In the genomic region with DNA sequence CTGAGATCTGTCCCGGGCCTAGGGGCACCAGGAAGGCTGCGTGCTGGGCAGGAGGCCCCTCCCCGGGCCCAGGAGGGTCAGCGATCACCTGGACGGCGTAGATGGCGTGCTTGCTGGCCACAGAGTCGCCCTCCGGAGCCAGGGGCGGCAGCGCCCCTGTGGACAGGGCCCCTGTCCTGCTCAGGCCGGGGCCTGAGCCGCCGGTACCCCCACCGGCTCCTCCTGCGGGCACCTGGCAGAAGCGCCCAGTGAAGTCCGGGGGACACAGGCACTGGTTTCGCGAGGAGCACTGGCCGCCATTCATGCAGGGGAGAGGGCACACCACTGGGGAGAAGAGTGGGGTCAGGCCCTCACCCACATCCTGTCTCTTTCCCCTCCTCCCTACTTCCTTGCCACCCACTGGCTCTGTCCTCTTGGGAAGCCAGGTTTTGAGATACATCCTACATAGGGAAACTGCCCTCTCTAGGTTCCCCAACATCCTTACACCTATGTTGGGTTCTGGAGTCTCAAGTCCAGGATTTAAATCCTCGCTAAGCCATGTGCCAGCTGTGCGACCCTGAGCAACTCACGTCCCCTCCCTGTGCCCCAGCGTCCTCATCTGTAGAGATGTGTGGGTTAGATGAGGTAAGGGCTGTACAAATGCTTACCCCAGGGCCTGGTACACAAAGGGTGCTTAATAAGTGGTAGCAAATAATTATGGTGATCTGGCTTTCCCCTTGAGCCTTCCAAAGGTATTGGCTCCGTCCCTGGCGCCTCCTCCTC, we compare ENCODE assay signal across 11 cellular contexts. TPM values are rescaled to one million over a fixed set of nuclear protein-coding genes. Genes with fewer than 3 reads are reported as not detected.
A peak's percentile ranks its signal among the peaks of the same experiment; 100 is the strongest.
DNase-seq lines count a peak whose midpoint lies in the region; ATAC-seq, FAIRE-seq and TF ChIP-seq lines count a peak whose summit lies in the region.
"Had no signal": no experiment of that assay in that cellular context is flagged by ENCODE, and none has a peak within 500 bp of the region (broad histone marks: within the 10 kb centered on the region; RNA-seq: fewer than 3 reads in every experiment).

No MANE protein-coding gene starts in this region.

- H3K27me3 ChIP-seq in DND-41 (ENCODE audit: insufficient read depth, low read length, poor library complexity) (peaks cover 18% of the 10 kb centered on the region), KMS-11 (ENCODE audit: insufficient read depth, low read depth) (no peaks in the 10 kb centered on the region), GM12878 (replicated peaks in 1 of 2; ENCODE audit: control insufficient read depth in 2 of 2, insufficient read depth in 2 of 2, low read length in 1 of 2) (no peaks in the 10 kb centered on the region; a peak in 2 of 4 replicates), neuronal stem cell (ENCODE audit: control insufficient read depth in 3 of 3, insufficient read depth in 3 of 3, low read depth in 1 of 3, low read length in 3 of 3) (peaks cover 0 to 14% (median 0%) of the 10 kb centered on the region in 3 experiments), upper lobe of left lung (no peaks in the 10 kb centered on the region), heart right ventricle (peaks cover 0 to 8% (median 0%) of the 10 kb centered on the region in 7 donors)

- RAD21 ChIA-PET in GM12878 (lab: Charles Lee; ENCODE audit: unreplicated experiment), result no interaction called here

- SMC1A ChIA-PET in GM12878 (lab: Charles Lee; ENCODE audit: uncharacterized antibody, unreplicated experiment), result no interaction called here

- TF ChIP-seq EP300 in GM12878 (IDR thresholded peaks at IDR 0.05; ENCODE audit: borderline replicate concordance in 1 of 2, control insufficient read depth in 1 of 2, low read depth in 2 of 2, low read length in 2 of 2), result no peak
- TF ChIP-seq EP300 in upper lobe of left lung (IDR thresholded peaks at IDR 0.05), result no peak

- peak overlapping the region; percentile 93 for H2AK5ac ChIP-seq in neuronal stem cell (ENCODE audit: low read depth, low read length)

- in situ Hi-C loops in GM12878 (cut with MboI), result no loop called here

- no TSS peak for BruUV-seq in GM12878 (replicated peaks; lab: Mats Ljungman, UMichigan)

- H3K79me1 ChIP-seq in neuronal stem cell (ENCODE audit: low read depth, low read length), result no peaks in the 10 kb centered on the region

- peak overlapping the region; percentile 85 for H3K18ac ChIP-seq in neuronal stem cell (ENCODE audit: low read length)

- WGBS in GM12878 (ENCODE audit: insufficient coverage, insufficient replicate concordance, low lambda C conversion rate, missing lambda C conversion rate), result 72% methylated on average over 26 of the region's 27 CpGs
- no CpG with 5 or more reads among the region's 27 CpGs for WGBS in neuronal stem cell (ENCODE audit: extremely low coverage in 2 of 2, insufficient read length in 2 of 2, insufficient replicate concordance in 1 of 2), 2 donors
- 86 to 87% methylated on average over 15 to 16 of the region's 27 CpGs for WGBS in upper lobe of left lung, 2 donors
- 87 to 89% methylated on average over 27 of the region's 27 CpGs for WGBS in heart right ventricle, 2 donors

- H3K27ac ChIP-seq in DND-41 (ENCODE audit: low read length) (peak overlapping the region; percentile 77), KMS-11 (peak overlapping the region; percentile 76), GM12878 (ENCODE audit: control insufficient read depth, insufficient read depth) (no peak overlapping the region), neuronal stem cell (replicated peaks; ENCODE audit: low read length) (no peak overlapping the region), upper lobe of left lung (peak overlapping the region in 1 of 4 donors; percentile 97), heart right ventricle (peak overlapping the region in 5 of 10 donors; percentile 31 to 99 (median 91))

- no peak overlapping the region for H3K14ac ChIP-seq in neuronal stem cell (ENCODE audit: low read length)

- peak overlapping the region; percentile 56 for H2BK5ac ChIP-seq in neuronal stem cell (ENCODE audit: low read length)

- H3K9me3 ChIP-seq in DND-41 (ENCODE audit: insufficient read depth, low read length, severe bottlenecking) (no peaks in the 10 kb centered on the region), GM12878 (replicated peaks; ENCODE audit: control insufficient read depth, insufficient read depth, low read length) (no peaks in the 10 kb centered on the region), neuronal stem cell (replicated peaks in 1 of 2; ENCODE audit: control insufficient read depth in 2 of 2, insufficient read depth in 1 of 2, low read depth in 1 of 2, low read length in 2 of 2) (no peaks in the 10 kb centered on the region), upper lobe of left lung (no peaks in the 10 kb centered on the region), heart right ventricle (no peaks in the 10 kb centered on the region)

- no peak overlapping the region for H3K23ac ChIP-seq in neuronal stem cell (ENCODE audit: low read depth, low read length, poor library complexity)

- H3K4ac ChIP-seq in neuronal stem cell (ENCODE audit: low read length), result peak overlapping the region; percentile 76

- H3K79me2 ChIP-seq in DND-41 (ENCODE audit: insufficient read depth, low read length), result no peaks in the 10 kb centered on the region
- no peaks in the 10 kb centered on the region for H3K79me2 ChIP-seq in KMS-11 (ENCODE audit: insufficient read depth, low read depth)
- H3K79me2 ChIP-seq in GM12878 (ENCODE audit: control insufficient read depth, insufficient read depth, low read length), result no peaks in the 10 kb centered on the region

- H3K4me1 ChIP-seq in DND-41 (ENCODE audit: insufficient read depth, low read length) (peaks cover 54% of the 10 kb centered on the region), KMS-11 (ENCODE audit: low read depth, poor library complexity, severe bottlenecking) (peaks cover 67% of the 10 kb centered on the region), GM12878 (ENCODE audit: control insufficient read depth, insufficient read depth, low read length) (0 out of 2 replicates have a peak, but pooled peaks cover 2% of the 10 kb centered on the region), neuronal stem cell (ENCODE audit: control insufficient read depth in 2 of 2, insufficient read depth in 1 of 2, low read depth in 1 of 2, low read length in 2 of 2) (peaks cover 23% of the 10 kb centered on the region in 2 donors), upper lobe of left lung (peaks cover 34 to 79% (median 47%) of the 10 kb centered on the region in 4 donors), heart right ventricle (peaks cover 29 to 62% (median 38%) of the 10 kb centered on the region in 9 donors)

- TF ChIP-seq CTCF in DND-41 (IDR thresholded peaks at IDR 0.05; ENCODE audit: borderline replicate concordance, extremely low read depth, low read length, poor library complexity, severe bottlenecking), result no peak
- TF ChIP-seq CTCF in KMS-11 (conservative IDR thresholded peaks at IDR 0.05; ENCODE audit: low read depth, low read length), result no peak
- no peak for TF ChIP-seq CTCF in GM12878 (IDR thresholded peaks at IDR 0.05 in 2 of 3, conservative IDR thresholded peaks at IDR 0.05 in 1 of 3; ENCODE audit: control insufficient read depth in 2 of 3, extremely low read depth in 1 of 3, insufficient read depth in 1 of 3, low read depth in 3 of 3, low read length in 3 of 3)
- TF ChIP-seq CTCF in upper lobe of left lung (IDR thresholded peaks at IDR 0.05), result no peak
- no peak for TF ChIP-seq CTCF in heart right ventricle (IDR thresholded peaks at IDR 0.05)

- H3K4me3 ChIP-seq in DND-41 (ENCODE audit: low read depth in 1 of 2, low read length in 2 of 2) (peak overlapping the region; percentile 6 to 57; a peak in 3 of 4 replicates), KMS-11 (IDR thresholded peaks at IDR 0.05; ENCODE audit: insufficient read depth, low read depth, low read length) (no peak overlapping the region), GM12878 (no peak overlapping the region), neuronal stem cell (ENCODE audit: low read length in 2 of 2) (no peak overlapping the region), upper lobe of left lung (no peak overlapping the region), heart right ventricle (no peak overlapping the region)
- H3K4me3 ChIP-seq: smooth muscle cell had no signal

- peak overlapping the region; percentile 77 for H2BK12ac ChIP-seq in neuronal stem cell (ENCODE audit: low read length)

- no peak overlapping the region for H4K8ac ChIP-seq in neuronal stem cell (ENCODE audit: low read depth, low read length)

- TF ChIP-seq RAD21 in GM12878 (IDR thresholded peaks at IDR 0.05; ENCODE audit: insufficient read depth, low read depth, low read length), result no peak

- DNase-seq in DND-41 (peak; percentile 65), GM12878 (ENCODE audit: low read depth, low spot score) (no peak), neuronal stem cell (ENCODE audit: low spot score) (no peak), upper lobe of left lung (no peak), NCI-H187 (lab: John Stamatoyannopoulos, UW) (no peak), NCI-H1048 (lab: John Stamatoyannopoulos, UW) (no peak), heart right ventricle (no peak)
- DNase-seq: cortex of kidney, EL had no signal

- intact Hi-C loops in GM12878 (cut with micrococcal nuclease; ENCODE audit: unreplicated experiment), result no loop called here
- intact Hi-C loops in heart right ventricle (cut with DNase I), result no loop called here

- ATAC-seq in DND-41 (ENCODE audit: insufficient read depth, low read depth) (peak; percentile 18; the same call in 1 of the 3 replicates), GM12878 (no peak), upper lobe of left lung (ENCODE audit: low FRiP score in 2 of 2) (no peak), heart right ventricle (no peak)

- peak overlapping the region; percentile 62 for H3K9ac ChIP-seq in DND-41 (ENCODE audit: low read depth, low read length)
- peak overlapping the region; percentile 69 for H3K9ac ChIP-seq in KMS-11
- no peak overlapping the region for H3K9ac ChIP-seq in GM12878 (ENCODE audit: control insufficient read depth, insufficient read depth, low read length)
- peak overlapping the region; percentile 72 for H3K9ac ChIP-seq in neuronal stem cell (ENCODE audit: low read depth, low read length, poor library complexity)

- no peak overlapping the region for H2BK120ac ChIP-seq in neuronal stem cell (ENCODE audit: low read depth, low read length)

- H3K36me3 ChIP-seq in DND-41 (ENCODE audit: insufficient read depth, low read length) (no peaks in the 10 kb centered on the region), KMS-11 (ENCODE audit: insufficient read depth) (no peaks in the 10 kb centered on the region), GM12878 (ENCODE audit: control insufficient read depth in 2 of 2, insufficient read depth in 2 of 2, low read length in 1 of 2) (no peaks in the 10 kb centered on the region), neuronal stem cell (replicated peaks in 1 of 2; ENCODE audit: control insufficient read depth in 2 of 2, insufficient read depth in 2 of 2, low read length in 2 of 2) (peaks cover 0 to 7% of the 10 kb centered on the region in 2 donors), upper lobe of left lung (peaks cover 0 to 14% (median 5%) of the 10 kb centered on the region in 4 donors), heart right ventricle (peaks cover 0 to 49% (median 5%) of the 10 kb centered on the region in 9 donors)

- POLR2A ChIA-PET in GM12878 (lab: Charles Lee), result no interaction called here

- CTCF ChIA-PET in GM12878 (lab: Yijun Ruan, JAX), result interaction anchor here (1.6 kb wide), 1 partner anchor 14 kb away, joined by 4 read pairs; no protein-coding TSS in a partner anchor

- no peak for TF ChIP-seq POLR2A in GM12878 (IDR thresholded peaks at IDR 0.05; ENCODE audit: low read depth, low read length)
- no peak for TF ChIP-seq POLR2A in upper lobe of left lung (IDR thresholded peaks at IDR 0.05)

- H3K4me2 ChIP-seq in DND-41 (ENCODE audit: insufficient read depth, low read length) (peak overlapping the region; percentile 79), KMS-11 (peak overlapping the region; percentile 89), GM12878 (ENCODE audit: control insufficient read depth, insufficient read depth) (no peak overlapping the region), neuronal stem cell (ENCODE audit: insufficient read depth, low read length, poor library complexity, severe bottlenecking) (peak overlapping the region; percentile 75)
- H3K4me2 ChIP-seq: smooth muscle cell had no signal

- H4K20me1 ChIP-seq in DND-41 (ENCODE audit: insufficient read depth, low read length) (peaks cover 6% of the 10 kb centered on the region; the same call in 1 of the 2 replicates), KMS-11 (ENCODE audit: insufficient read depth) (no peaks in the 10 kb centered on the region), GM12878 (ENCODE audit: control insufficient read depth, insufficient read depth) (no peaks in the 10 kb centered on the region)

- peak overlapping the region; percentile 64 for H4K91ac ChIP-seq in neuronal stem cell (ENCODE audit: low read depth, low read length, poor library complexity)

- H2AFZ ChIP-seq in DND-41 (ENCODE audit: low read depth, low read length), result peak overlapping the region; percentile 67; the same call in 1 of the 2 replicates
- peak overlapping the region; percentile 59; the same call in 1 of the 2 replicates for H2AFZ ChIP-seq in KMS-11 (ENCODE audit: low read depth)
- no peak overlapping the region for H2AFZ ChIP-seq in GM12878 (ENCODE audit: control insufficient read depth, low read depth, low read length)
- no peak overlapping the region for H2AFZ ChIP-seq in neuronal stem cell (ENCODE audit: low read length)

- no peak for FAIRE-seq in GM12878 (lab: Jason Lieb, UNC)

- H2BK15ac ChIP-seq in neuronal stem cell (ENCODE audit: low read length), result peak overlapping the region; percentile 65

RNA-seq across cellular contexts. Expression of a gene that starts 3.9 kb away (rescaled TPM):
- 8.6 and 11.6 TPM in 2 replicates for total RNA-seq in GM12878 (2013; cell fraction: nucleolus; rRNA removed)
- total RNA-seq in GM12878 (2014; rRNA removed) (8.5 and 9.0 TPM in 2 replicates), GM12878 (2014; rRNA removed; fragmentation: Illumina TruSeq; extraction: Trizol) (1.2 and 2.2 TPM in 2 replicates), GM12878 (2021) (8.0 and 9.0 TPM in 2 replicates), upper lobe of left lung (100 to 1,000 TPM in 5 of 6 donors, 10 to 100 TPM in 1; 99.9 to 479 (median 131) TPM), heart right ventricle (10 to 100 TPM; 54.4 to 92.5 (median 72.8) TPM)
- 12.8 TPM for polyA plus RNA-seq in GM12878 (2011; ENCODE audit: low read depth)
- polyA plus RNA-seq in GM12878 (2011; rRNA removed) (3.1 and 7.0 TPM in 2 replicates), GM12878 (2014; fragmentation: Illumina TruSeq; extraction: Trizol) (1.00 and 2.3 TPM in 2 replicates), GM12878 (2014; fragmentation: Nextera tagmentation; extraction: Ambion mirVana) (not detected), GM12878 (2014; rRNA removed) (12.2 and 14.7 TPM in 2 replicates), GM12878 (2016; fragmentation: Nextera tagmentation; extraction: Ambion mirVana) (1 to 10 TPM; 4.0 to 5.5 TPM), heart right ventricle (10 to 100 TPM; 42.7 to 79.7 TPM)
- 14.4 and 24.0 TPM in 2 replicates for polyA plus RNA-seq in GM12878 (2011; cell fraction: cytosol; rRNA removed)
- polyA plus RNA-seq in GM12878 (2011; cell fraction: nucleus; rRNA removed), result 47.3 and 52.7 TPM in 2 replicates
- 15.6 and 16.4 TPM in 2 replicates for polyA plus RNA-seq in GM12878 (2012)
- polyA minus RNA-seq in GM12878 (2011; rRNA and poly(A)+ RNA removed), result 3.8 and 4.7 TPM in 2 replicates
- 5.6 and 6.7 TPM in 2 replicates for polyA minus RNA-seq in GM12878 (2011; cell fraction: cytosol; rRNA and poly(A)+ RNA removed)
- 6.6 and 12.8 TPM in 2 replicates for polyA minus RNA-seq in GM12878 (2011; cell fraction: nucleus; rRNA and poly(A)+ RNA removed)
- polyA plus RNA-seq in neuronal stem cell (2013, experiment 1 of 2), result 8.7 TPM
- 8.6 TPM for polyA plus RNA-seq in neuronal stem cell (2013, experiment 2 of 2)

RNA-seq across cellular contexts. Expression of a gene that starts 16.0 kb away (rescaled TPM):
- 31.8 and 42.8 TPM in 2 replicates for total RNA-seq in GM12878 (2013; cell fraction: nucleolus; rRNA removed)
- total RNA-seq in GM12878 (2014; rRNA removed) (71.3 and 77.0 TPM in 2 replicates), GM12878 (2014; rRNA removed; fragmentation: Illumina TruSeq; extraction: Trizol) (20.0 and 24.8 TPM in 2 replicates), GM12878 (2021) (62.0 and 63.3 TPM in 2 replicates), upper lobe of left lung (10 to 100 TPM; 22.6 to 60.7 (median 39.7) TPM), heart right ventricle (10 to 100 TPM; 23.7 to 44.0 (median 26.3) TPM)
- polyA plus RNA-seq in GM12878 (2011; ENCODE audit: low read depth), result 35.6 TPM
- polyA plus RNA-seq in GM12878 (2011; rRNA removed) (13.4 and 32.2 TPM in 2 replicates), GM12878 (2014; fragmentation: Illumina TruSeq; extraction: Trizol) (1.2 and 7.9 TPM in 2 replicates), GM12878 (2014; fragmentation: Nextera tagmentation; extraction: Ambion mirVana) (10 to 100 TPM; 14.8 to 48.7 TPM), GM12878 (2014; rRNA removed) (74.8 and 79.0 TPM in 2 replicates), GM12878 (2016; fragmentation: Nextera tagmentation; extraction: Ambion mirVana) (100 to 1,000 TPM; 107 to 111 TPM), heart right ventricle (10 to 100 TPM; 55.6 to 92.0 TPM)
- 60.6 and 85.4 TPM in 2 replicates for polyA plus RNA-seq in GM12878 (2011; cell fraction: cytosol; rRNA removed)
- polyA plus RNA-seq in GM12878 (2011; cell fraction: nucleus; rRNA removed), result 70.4 and 75.4 TPM in 2 replicates
- 43.7 and 53.4 TPM in 2 replicates for polyA plus RNA-seq in GM12878 (2012)
- 5.0 and 12.2 TPM in 2 replicates for polyA minus RNA-seq in GM12878 (2011; rRNA and poly(A)+ RNA removed)
- 5.8 and 6.9 TPM in 2 replicates for polyA minus RNA-seq in GM12878 (2011; cell fraction: cytosol; rRNA and poly(A)+ RNA removed)
- 32.3 and 48.6 TPM in 2 replicates for polyA minus RNA-seq in GM12878 (2011; cell fraction: nucleus; rRNA and poly(A)+ RNA removed)
- 53.3 TPM for polyA plus RNA-seq in neuronal stem cell (2013, experiment 1 of 2)
- polyA plus RNA-seq in neuronal stem cell (2013, experiment 2 of 2), result 50.3 TPM

RNA-seq across cellular contexts. Expression of a gene that starts 18.1 kb away (rescaled TPM):
- 6.1 and 7.8 TPM in 2 replicates for total RNA-seq in GM12878 (2013; cell fraction: nucleolus; rRNA removed)
- total RNA-seq in GM12878 (2014; rRNA removed) (26.2 and 32.0 TPM in 2 replicates), GM12878 (2014; rRNA removed; fragmentation: Illumina TruSeq; extraction: Trizol) (7.2 and 10.4 TPM in 2 replicates), GM12878 (2021) (28.5 and 29.6 TPM in 2 replicates), upper lobe of left lung (10 to 100 TPM; 27.9 to 65.8 (median 45.3) TPM), heart right ventricle (10 to 100 TPM; 21.2 to 54.9 (median 29.2) TPM)
- 4.4 TPM for polyA plus RNA-seq in GM12878 (2011; ENCODE audit: low read depth)
- polyA plus RNA-seq in GM12878 (2011; rRNA removed) (3.6 and 8.0 TPM in 2 replicates), GM12878 (2014; fragmentation: Illumina TruSeq; extraction: Trizol) (0.74 and 9.1 TPM in 2 replicates), GM12878 (2014; fragmentation: Nextera tagmentation; extraction: Ambion mirVana) (1 to 10 TPM in 1 of 2 experiments, under 1 TPM in 1; 0.34 to 2.2 TPM), GM12878 (2014; rRNA removed) (36.7 and 50.7 TPM in 2 replicates), GM12878 (2016; fragmentation: Nextera tagmentation; extraction: Ambion mirVana) (10 to 100 TPM in 1 of 2 experiments, 1 to 10 TPM in 1; 2.8 to 26.6 TPM), heart right ventricle (10 to 100 TPM; 42.0 to 55.7 TPM)
- polyA plus RNA-seq in GM12878 (2011; cell fraction: cytosol; rRNA removed), result 16.4 and 28.8 TPM in 2 replicates
- polyA plus RNA-seq in GM12878 (2011; cell fraction: nucleus; rRNA removed), result 29.2 and 30.4 TPM in 2 replicates
- 11.8 and 13.3 TPM in 2 replicates for polyA plus RNA-seq in GM12878 (2012)
- 4.4 and 9.6 TPM in 2 replicates for polyA minus RNA-seq in GM12878 (2011; rRNA and poly(A)+ RNA removed)
- polyA minus RNA-seq in GM12878 (2011; cell fraction: cytosol; rRNA and poly(A)+ RNA removed), result 4.0 and 5.7 TPM in 2 replicates
- polyA minus RNA-seq in GM12878 (2011; cell fraction: nucleus; rRNA and poly(A)+ RNA removed), result 16.1 and 24.5 TPM in 2 replicates
- 50.9 TPM for polyA plus RNA-seq in neuronal stem cell (2013, experiment 1 of 2)
- polyA plus RNA-seq in neuronal stem cell (2013, experiment 2 of 2), result 50.0 TPM

RNA-seq across cellular contexts. Expression of a gene that starts 21.6 kb away (rescaled TPM):
- total RNA-seq in GM12878 (2013; cell fraction: nucleolus; rRNA removed), result 101 and 114 TPM in 2 replicates
- total RNA-seq in GM12878 (2014; rRNA removed) (63.3 and 74.6 TPM in 2 replicates), GM12878 (2014; rRNA removed; fragmentation: Illumina TruSeq; extraction: Trizol) (32.9 and 37.1 TPM in 2 replicates), GM12878 (2021) (90.7 and 92.7 TPM in 2 replicates), upper lobe of left lung (100 to 1,000 TPM in 4 of 6 donors, 10 to 100 TPM in 2; 70.4 to 220 (median 133) TPM), heart right ventricle (100 to 1,000 TPM in 1 of 10 donors, 10 to 100 TPM in 9; 42.9 to 113 (median 53.9) TPM)
- 22.5 TPM for polyA plus RNA-seq in GM12878 (2011; ENCODE audit: low read depth)
- polyA plus RNA-seq in GM12878 (2011; rRNA removed) (21.5 and 28.4 TPM in 2 replicates), GM12878 (2014; fragmentation: Illumina TruSeq; extraction: Trizol) (34.3 and 39.8 TPM in 2 replicates), GM12878 (2014; fragmentation: Nextera tagmentation; extraction: Ambion mirVana) (under 1 TPM; 0.06 to 0.09 TPM), GM12878 (2014; rRNA removed) (99.4 and 117 TPM in 2 replicates), GM12878 (2016; fragmentation: Nextera tagmentation; extraction: Ambion mirVana) (10 to 100 TPM; 15.5 to 18.9 TPM), heart right ventricle (10 to 100 TPM; 30.8 to 62.6 TPM)
- 37.0 and 59.7 TPM in 2 replicates for polyA plus RNA-seq in GM12878 (2011; cell fraction: cytosol; rRNA removed)
- polyA plus RNA-seq in GM12878 (2011; cell fraction: nucleus; rRNA removed), result 195 and 323 TPM in 2 replicates
- polyA plus RNA-seq in GM12878 (2012), result 52.1 and 68.8 TPM in 2 replicates
- 22.7 and 40.4 TPM in 2 replicates for polyA minus RNA-seq in GM12878 (2011; rRNA and poly(A)+ RNA removed)
- polyA minus RNA-seq in GM12878 (2011; cell fraction: cytosol; rRNA and poly(A)+ RNA removed), result 33.2 and 33.8 TPM in 2 replicates
- polyA minus RNA-seq in GM12878 (2011; cell fraction: nucleus; rRNA and poly(A)+ RNA removed), result 24.8 and 46.7 TPM in 2 replicates
- polyA plus RNA-seq in neuronal stem cell (2013, experiment 1 of 2), result 7.3 TPM
- polyA plus RNA-seq in neuronal stem cell (2013, experiment 2 of 2), result 6.4 TPM

RNA-seq across cellular contexts. Expression of a gene that starts 29.4 kb away (rescaled TPM):
- 28.9 and 34.4 TPM in 2 replicates for total RNA-seq in GM12878 (2013; cell fraction: nucleolus; rRNA removed)
- total RNA-seq in GM12878 (2014; rRNA removed) (75.1 and 82.7 TPM in 2 replicates), GM12878 (2014; rRNA removed; fragmentation: Illumina TruSeq; extraction: Trizol) (25.9 and 29.3 TPM in 2 replicates), GM12878 (2021) (66.7 and 67.8 TPM in 2 replicates), upper lobe of left lung (100 to 1,000 TPM in 1 of 6 donors, 10 to 100 TPM in 5; 64.0 to 120 (median 88.8) TPM), heart right ventricle (10 to 100 TPM; 47.4 to 66.9 (median 55.6) TPM)
- 16.4 TPM for polyA plus RNA-seq in GM12878 (2011; ENCODE audit: low read depth)
- polyA plus RNA-seq in GM12878 (2011; rRNA removed) (17.8 and 43.1 TPM in 2 replicates), GM12878 (2014; fragmentation: Illumina TruSeq; extraction: Trizol) (6.9 and 32.5 TPM in 2 replicates), GM12878 (2014; fragmentation: Nextera tagmentation; extraction: Ambion mirVana) (1 to 10 TPM in 1 of 2 experiments, under 1 TPM in 1; 0.80 to 6.3 TPM), GM12878 (2014; rRNA removed) (68.0 and 74.6 TPM in 2 replicates), GM12878 (2016; fragmentation: Nextera tagmentation; extraction: Ambion mirVana) (10 to 100 TPM; 59.2 to 65.4 TPM), heart right ventricle (100 to 1,000 TPM in 1 of 2 donors, 10 to 100 TPM in 1; 90.0 to 130 TPM)
- 88.7 and 112 TPM in 2 replicates for polyA plus RNA-seq in GM12878 (2011; cell fraction: cytosol; rRNA removed)
- polyA plus RNA-seq in GM12878 (2011; cell fraction: nucleus; rRNA removed), result 114 and 150 TPM in 2 replicates
- 35.1 and 36.8 TPM in 2 replicates for polyA plus RNA-seq in GM12878 (2012)
- 43.5 and 70.6 TPM in 2 replicates for polyA minus RNA-seq in GM12878 (2011; rRNA and poly(A)+ RNA removed)
- 23.4 and 34.6 TPM in 2 replicates for polyA minus RNA-seq in GM12878 (2011; cell fraction: cytosol; rRNA and poly(A)+ RNA removed)
- polyA minus RNA-seq in GM12878 (2011; cell fraction: nucleus; rRNA and poly(A)+ RNA removed), result 16.7 and 26.3 TPM in 2 replicates
- polyA plus RNA-seq in neuronal stem cell (2013, experiment 1 of 2), result 43.8 TPM
- 47.1 TPM for polyA plus RNA-seq in neuronal stem cell (2013, experiment 2 of 2)

Comparison
In these comparisons a context has a peak if more than half of its experiments do, and no peak if none do; other contexts are left out.
1. H2AFZ ChIP-seq: peak in DND-41 (single experiment) and KMS-11 (single experiment); none in GM12878 (single experiment) and neuronal stem cell (single experiment).
2. H3K27ac ChIP-seq: peak in DND-41 (single experiment) and KMS-11 (single experiment); none in GM12878 (single experiment) and neuronal stem cell (single experiment).
3. H3K4me3 ChIP-seq: peak in DND-41 (2 of 2); none in KMS-11 (single experiment), GM12878 (single experiment), neuronal stem cell (0 of 2), upper lobe of left lung (0 of 4) and heart right ventricle (0 of 10).
4. RNA of a gene that starts 3.9 kb away (total RNA-seq): 99.9 to 479 TPM in upper lobe of left lung and 54.4 to 92.5 TPM in heart right ventricle; 1.2 to 11.6 TPM in GM12878; every median in the first group is over 4 times any median in the second.